In genomic region chr1:1841575-1841991, GRCh38 we compare ENCODE assay signal across 11 cellular contexts.
DNase-seq lines count a peak whose midpoint lies in the region; ATAC-seq and TF ChIP-seq lines count a peak whose summit lies in the region.
"Had no signal": no experiment of that assay in that cellular context is flagged by ENCODE, and none has a peak within 500 bp of the region (broad histone marks: within the 10 kb centered on the region; RNA-seq: fewer than 3 reads in every experiment).

No MANE protein-coding gene starts in this region.

- peaks cover 42% of the 10 kb centered on the region for H3K4me1 Mint-ChIP-seq in activated naive CD8-positive, alpha-beta T cell treated with anti-CD3 and anti-CD28 coated beads, Interleukin-2, amount 50 U/mL, for 24 hours
- H3K4me1 Mint-ChIP-seq in memory B cell, result peaks cover 39% of the 10 kb centered on the region

- DNase-seq in AG09309 (ENCODE audit: low read depth), result no peak
- no peak for DNase-seq in GM12864 (ENCODE audit: low read depth)
- DNase-seq in activated naive CD8-positive, alpha-beta T cell treated with anti-CD3 and anti-CD28 coated beads, Interleukin-2, amount 50 U/mL, for 24 hours, result no peak
- DNase-seq in memory B cell (ENCODE audit: low spot score in 2 of 2), result no peak
- no peak for DNase-seq in medulla oblongata (ENCODE audit: extremely low spot score)
- DNase-seq: activated CD4-positive, alpha-beta T cell treated with anti-CD3 and anti-CD28 coated beads, Interleukin-2, amount 50 U/mL, for 48 hours; NCI-H2029 had no signal

- H3K9me3 Mint-ChIP-seq in activated naive CD8-positive, alpha-beta T cell treated with anti-CD3 and anti-CD28 coated beads, Interleukin-2, amount 50 U/mL, for 24 hours, result no peaks in the 10 kb centered on the region
- H3K9me3 Mint-ChIP-seq in memory B cell, result no peaks in the 10 kb centered on the region

- no peak overlapping the region for H3K4me3 Mint-ChIP-seq in activated naive CD8-positive, alpha-beta T cell treated with anti-CD3 and anti-CD28 coated beads, Interleukin-2, amount 50 U/mL, for 24 hours
- peak overlapping the region; percentile 69 for H3K4me3 Mint-ChIP-seq in memory B cell

- ATAC-seq in activated naive CD8-positive, alpha-beta T cell treated with anti-CD3 and anti-CD28 coated beads, Interleukin-2, amount 50 U/mL, for 24 hours, result no peak
- ATAC-seq in memory B cell (ENCODE audit: low read depth), result peak; percentile 34
- ATAC-seq in HG02759 (IDR thresholded peaks at IDR 0.05; ENCODE audit: unreplicated experiment), result no peak
- ATAC-seq in HG03139 (IDR thresholded peaks at IDR 0.05; ENCODE audit: unreplicated experiment), result no peak
- ATAC-seq in GM21526 (IDR thresholded peaks at IDR 0.05; ENCODE audit: low FRiP score, unreplicated experiment), result no peak
- ATAC-seq: sciatic nerve had no signal

- H3K36me3 Mint-ChIP-seq in activated naive CD8-positive, alpha-beta T cell treated with anti-CD3 and anti-CD28 coated beads, Interleukin-2, amount 50 U/mL, for 24 hours (ENCODE audit: low read depth), result peaks cover 6% of the 10 kb centered on the region
- peaks cover 5% of the 10 kb centered on the region for H3K36me3 Mint-ChIP-seq in memory B cell

- no peaks in the 10 kb centered on the region for H3K27me3 Mint-ChIP-seq in activated naive CD8-positive, alpha-beta T cell treated with anti-CD3 and anti-CD28 coated beads, Interleukin-2, amount 50 U/mL, for 24 hours
- no peaks in the 10 kb centered on the region for H3K27me3 Mint-ChIP-seq in memory B cell

- H3K27ac Mint-ChIP-seq in activated naive CD8-positive, alpha-beta T cell treated with anti-CD3 and anti-CD28 coated beads, Interleukin-2, amount 50 U/mL, for 24 hours, result peak overlapping the region; percentile 72
- H3K27ac Mint-ChIP-seq in memory B cell, result peak overlapping the region; percentile 77

- TF ChIP-seq CTCF in AG09309 (IDR thresholded peaks at IDR 0.05; ENCODE audit: control insufficient read depth, insufficient read depth, low read depth, low read length, missing control alignments) (peak; percentile 16), GM12864 (IDR thresholded peaks at IDR 0.05; ENCODE audit: low read depth, low read length, missing control alignments) (peak; percentile 11)

- no peak overlapping the region for H3K4me3 ChIP-seq in AG09309 (ENCODE audit: control insufficient read depth, low read depth, low read length)
- peak overlapping the region; percentile 7; the same call in 1 of the 2 replicates for H3K4me3 ChIP-seq in GM12864 (ENCODE audit: low read depth, low read length)
